8 cellular contexts compared by ENCODE assay signal in the genomic region with DNA sequence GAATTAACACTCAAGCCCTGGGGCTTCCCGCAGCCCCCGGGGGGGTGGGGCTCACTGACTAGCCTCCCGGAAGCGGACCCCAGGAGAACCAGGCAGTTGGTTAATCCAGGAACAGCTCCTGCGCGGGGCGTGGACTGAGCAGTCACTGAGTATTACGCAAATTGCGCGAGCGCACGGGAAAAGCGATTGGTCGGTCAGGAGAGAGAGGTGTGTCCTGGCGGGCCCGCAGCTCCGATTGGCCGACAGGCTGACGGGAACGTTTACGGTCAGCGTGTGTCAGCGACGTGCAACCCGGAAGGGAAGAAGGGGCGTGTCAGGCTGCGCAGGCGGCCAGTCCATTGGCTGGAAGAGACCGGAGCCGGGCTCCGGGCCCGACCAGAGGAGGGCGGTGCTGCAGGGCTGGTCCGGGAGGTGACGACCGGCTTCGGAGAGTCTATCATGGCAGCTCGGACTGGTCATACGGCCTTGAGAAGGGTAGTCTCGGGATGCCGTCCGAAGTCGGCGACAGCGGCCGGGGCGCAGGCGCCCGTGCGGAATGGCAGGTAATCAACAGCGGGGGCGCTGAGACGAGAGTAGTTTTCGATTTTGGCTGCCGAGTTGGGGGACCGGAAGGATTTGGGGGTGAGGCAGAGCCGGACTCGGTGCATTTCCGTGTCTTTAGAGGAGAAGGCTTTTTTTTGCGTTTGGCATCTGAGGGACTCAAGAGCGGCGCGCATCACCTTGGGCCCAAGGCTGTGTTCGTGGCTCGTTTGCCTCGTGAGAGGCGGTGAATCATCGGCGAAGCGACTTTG. TPM values are rescaled to one million over a fixed set of nuclear protein-coding genes. Genes with fewer than 3 reads are reported as not detected.
DNase-seq lines count a peak whose midpoint lies in the region; ATAC-seq and TF ChIP-seq lines count a peak whose summit lies in the region.

A gene (plus strand): TSS at position 430 of the 791 bp plus-strand sequence. CDS start 9 bp downstream, at position 439.

- H3K9me3 Mint-ChIP-seq in activated B cell treated with CpG ODN at 0.5 μM for 24 hours: no peaks in the 10 kb centered on the region
- no peaks in the 10 kb centered on the region for H3K9me3 Mint-ChIP-seq in immature natural killer cell

- peak; percentile 84 for TF ChIP-seq POLR2A in GM18951 (IDR thresholded peaks at IDR 0.05; ENCODE audit: extremely low read depth, insufficient read depth, insufficient read length)

- H3K27ac Mint-ChIP-seq in activated B cell treated with CpG ODN at 0.5 μM for 24 hours (peak within 1 kb of the TSS; percentile 94), immature natural killer cell (peak within 1 kb of the TSS; percentile 98 to 100 (median 100))

- peak; percentile 26 for TF ChIP-seq CTCF in AG09309 (IDR thresholded peaks at IDR 0.05; ENCODE audit: control insufficient read depth, insufficient read depth, low read depth, low read length, missing control alignments)
- TF ChIP-seq CTCF in activated B cell treated with CpG ODN at 0.5 μM for 24 hours (IDR thresholded peaks at IDR 0.05): no peak

- in situ Hi-C loops in GM18951 (cut with MboI; ENCODE audit: low sequenced_read_pairs, unreplicated experiment): no loop called here

- peaks cover 14% of the 10 kb centered on the region for H3K36me3 Mint-ChIP-seq in activated B cell treated with CpG ODN at 0.5 μM for 24 hours (ENCODE audit: low read depth)
- no peaks in the 10 kb centered on the region for H3K36me3 Mint-ChIP-seq in immature natural killer cell

- peak within 1 kb of the TSS; percentile 92 for H3K4me3 ChIP-seq in AG09309 (ENCODE audit: control insufficient read depth, low read depth, low read length)

- POLR2A ChIA-PET in activated B cell treated with CpG ODN at 0.5 μM for 24 hours (lab: Charles Lee): interaction anchor here (0.7 to 7.5 kb wide), 14 partner anchors 12 to 1163 kb away, joined by 3 to 146 read pairs (median 4); a partner anchor contains a TSS

- H3K27me3 Mint-ChIP-seq in activated B cell treated with CpG ODN at 0.5 μM for 24 hours (no peaks in the 10 kb centered on the region), immature natural killer cell (ENCODE audit: low read depth in 3 of 3) (peaks cover 9 to 17% (median 10%) of the 10 kb centered on the region in 3 donors)

- H3K4me3 Mint-ChIP-seq in activated B cell treated with CpG ODN at 0.5 μM for 24 hours: peak within 1 kb of the TSS; percentile 91
- H3K4me3 Mint-ChIP-seq in immature natural killer cell: peak within 1 kb of the TSS; percentile 96 to 100 (median 99)

- intact Hi-C loops in activated B cell treated with CpG ODN at 0.5 μM for 24 hours (cut with micrococcal nuclease): loop anchor here (1.0 to 10.0 kb wide), 10 partner anchors 18 to 1799 kb away; a partner anchor contains a TSS

- DNase-seq in AG09309 (ENCODE audit: low read depth) (peak; percentile 99), NCI-H345 (lab: John Stamatoyannopoulos, UW) (peak; percentile 100), activated B cell treated with CpG ODN at 0.5 μM for 24 hours (peak; percentile 91), caudate nucleus (lab: John Stamatoyannopoulos, UW) (peak; percentile 92 to 100 (median 99)), immature natural killer cell (peak; percentile 98 to 99 (median 99)), smooth muscle cell of the brain vasculature (ENCODE audit: low read depth, low spot score) (peak; percentile 98)

- peak; percentile 95 for ATAC-seq in HG03196 (IDR thresholded peaks at IDR 0.05; ENCODE audit: unreplicated experiment)
- peak; percentile 88 for ATAC-seq in activated B cell treated with CpG ODN at 0.5 μM for 24 hours (ENCODE audit: low read depth)

- peak within 1 kb of the TSS; percentile 91 for H3K27ac ChIP-seq in caudate nucleus (ENCODE audit: low read depth, low read length)

- H3K4me1 Mint-ChIP-seq in activated B cell treated with CpG ODN at 0.5 μM for 24 hours (peaks cover 45% of the 10 kb centered on the region), immature natural killer cell (peaks cover 53 to 55% of the 10 kb centered on the region in 2 donors)

- CTCF ChIA-PET in activated B cell treated with CpG ODN at 0.5 μM for 24 hours (lab: Charles Lee): interaction anchor here (1.0 kb wide), 1 partner anchor 19 kb away, joined by 3 read pairs; a partner anchor contains a TSS

RNA-seq across cellular contexts. Expression of the gene that starts here (rescaled TPM):
- 25.1 and 27.5 TPM in 2 replicates for total RNA-seq in activated B cell treated with CpG ODN at 0.5 μM for 24 hours
- polyA plus RNA-seq in immature natural killer cell: 10 to 100 TPM; 49.4 to 80.9 (median 56.6) TPM

Comparison
In these comparisons a context has a peak if more than half of its experiments do, and no peak if none do; other contexts are left out.
1. Peak in every context shown above with its lines: DNase-seq, ATAC-seq, H3K4me3 ChIP-seq and H3K27ac ChIP-seq.